ENCODE assay signal across 19 cellular contexts in genomic region chr22:48578138-48579034, GRCh38.
A peak's percentile ranks its signal among the peaks of the same experiment; 100 is the strongest.
DNase-seq lines count a peak whose midpoint lies in the region; ATAC-seq and TF ChIP-seq lines count a peak whose summit lies in the region.
"Had no signal": no experiment of that assay in that cellular context is flagged by ENCODE, and none has a peak within 500 bp of the region (broad histone marks: within the 10 kb centered on the region; RNA-seq: fewer than 3 reads in every experiment).

No MANE protein-coding gene starts in this region.

- TF ChIP-seq CTCF in dorsolateral prefrontal cortex (IDR thresholded peaks at IDR 0.05 in 54 of 56, conservative IDR thresholded peaks at IDR 0.05 in 2 of 56; ENCODE audit: low read depth in 1 of 56, partially characterized antibody in 56 of 56) (peak in 26 of 56 donors; percentile 7 to 55 (median 20)), mesothelial cell of epicardium (IDR thresholded peaks at IDR 0.05; ENCODE audit: unreplicated experiment) (no peak)

- no peaks in the 10 kb centered on the region for H3K9me3 Mint-ChIP-seq in mesothelial cell of epicardium

- no peaks in the 10 kb centered on the region for H3K36me3 Mint-ChIP-seq in mesothelial cell of epicardium

- H3K27me3 ChIP-seq in dorsolateral prefrontal cortex, result peaks cover 0 to 3% (median 0%) of the 10 kb centered on the region in 45 donors
- H3K27me3 ChIP-seq: uterus had no signal

- H3K4me3 ChIP-seq in dorsolateral prefrontal cortex, result peak overlapping the region in 25 of 59 donors; percentile 0 to 74 (median 58)
- H3K4me3 ChIP-seq: uterus had no signal

- no peak overlapping the region for H3K27ac Mint-ChIP-seq in mesothelial cell of epicardium

- peak overlapping the region in 52 of 59 donors; percentile 12 to 91 (median 77) for H3K27ac ChIP-seq in dorsolateral prefrontal cortex
- H3K27ac ChIP-seq: C4-2B, RWPE1, stomach, uterus had no signal

- H3K4me1 Mint-ChIP-seq in mesothelial cell of epicardium, result peaks cover 1% of the 10 kb centered on the region

- intact Hi-C loops in left ventricle myocardium superior (cut with micrococcal nuclease), result no loop called here
- intact Hi-C loops in left cardiac atrium (cut with DNase I), result loop anchor here in 1 of 2 donors (5.0 to 10.0 kb wide), 2 partner anchors 729 to 1056 kb away; no protein-coding TSS in a partner anchor
- intact Hi-C loops in dorsolateral prefrontal cortex (cut with DNase I), result loop anchor here (1.0 to 10.0 kb wide), 12 partner anchors 46 to 1056 kb away; no protein-coding TSS in a partner anchor

- ATAC-seq in left ventricle myocardium superior, result no peak
- no peak for ATAC-seq in left cardiac atrium
- ATAC-seq in HG02870 (IDR thresholded peaks at IDR 0.05; ENCODE audit: unreplicated experiment), result no peak

- peaks cover 55% of the 10 kb centered on the region for H3K27me3 Mint-ChIP-seq in mesothelial cell of epicardium (ENCODE audit: low read depth)

- peak; percentile 21 for DNase-seq in left ventricle myocardium superior
- DNase-seq in left cardiac atrium, result no peak
- DNase-seq in dorsolateral prefrontal cortex, result peak in 6 of 10 donors; percentile 50 to 75 (median 70)
- no peak for DNase-seq in mesothelial cell of epicardium (ENCODE audit: low spot score in 2 of 2, unreplicated experiment in 2 of 2)
- DNase-seq in superior temporal gyrus (ENCODE audit: extremely low spot score), result peak; percentile 80
- no peak for DNase-seq in kidney glomerular epithelial cell (lab: John Stamatoyannopoulos, UW)
- DNase-seq in SHP77 (lab: John Stamatoyannopoulos, UW), result no peak
- DNase-seq: 8988T; activated CD4-positive, alpha-beta T cell treated with anti-CD3 and anti-CD28 coated beads for 48 hours; effector memory CD4-positive, alpha-beta T cell; NCI-H1092 treated with DMSO at 0.1 percent for 48 hours; NCI-H446 treated with DMSO at 0.1 percent for 48 hours; stimulated activated CD4-positive, alpha-beta T cell treated with anti-CD3 and anti-CD28 coated beads, Interleukin-1b, Interleukin-23, amount 100 ng/mL, for 48 hours; stomach; SW 1271; uterus had no signal

- H3K4me3 Mint-ChIP-seq in mesothelial cell of epicardium, result peak overlapping the region; percentile 23

Comparison
In these comparisons a context has a peak if more than half of its experiments do, and no peak if none do; other contexts are left out.
1. DNase-seq: peak in left ventricle myocardium superior (single experiment), dorsolateral prefrontal cortex (6 of 10) and superior temporal gyrus (single experiment); none in left cardiac atrium (single experiment), mesothelial cell of epicardium (0 of 2), kidney glomerular epithelial cell (single experiment) and SHP77 (0 of 2).